1 cellular context compared by ENCODE assay signal in the genomic region with DNA sequence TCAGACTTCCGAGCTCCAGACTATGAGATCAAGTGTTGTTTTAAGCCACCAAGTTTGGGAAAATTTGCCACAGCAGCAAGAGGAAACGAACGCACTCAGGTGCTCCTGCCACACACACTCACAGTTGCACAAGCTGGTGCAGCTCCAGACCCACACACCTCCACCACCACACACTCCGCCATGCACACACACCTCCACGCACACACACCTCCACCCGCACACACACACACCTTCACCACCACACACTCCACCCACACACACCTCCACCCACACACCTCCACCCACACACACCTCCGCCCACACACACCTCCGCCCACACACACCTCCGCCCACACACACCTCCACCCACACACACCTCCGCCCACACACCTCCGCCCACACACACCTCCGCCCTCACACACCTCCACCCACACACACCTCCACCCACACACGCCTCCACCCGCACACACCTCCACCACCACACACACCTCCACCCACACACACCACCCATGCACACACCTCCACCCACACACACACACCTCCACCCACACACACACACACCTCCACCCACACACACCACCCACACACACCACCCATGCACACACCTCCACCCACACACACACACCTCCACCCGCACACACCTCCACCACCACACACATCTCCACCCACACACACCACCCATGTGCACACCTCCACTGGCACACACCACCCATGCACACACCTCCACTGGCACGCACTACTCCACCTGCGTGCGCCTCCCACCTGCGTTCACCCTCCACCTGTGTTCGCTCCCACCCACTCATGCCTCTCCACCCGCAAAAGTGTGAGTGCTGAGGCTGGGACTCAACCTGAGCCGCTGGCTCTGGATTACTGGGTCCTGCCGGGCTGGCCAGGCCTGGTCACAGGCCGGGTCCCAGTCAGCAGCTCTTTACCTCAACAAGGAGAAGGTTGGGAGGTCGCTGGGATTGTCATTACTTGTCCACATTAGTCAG.
TF ChIP-seq lines count a peak whose summit lies in the region.

No MANE protein-coding gene starts in this region.

TF ChIP-seq in H1, 55 proteins besides CTCF, POLR2A, EP300 and RAD21 (continued from another document):
- TF ChIP-seq GTF2F1 (IDR thresholded peaks at IDR 0.05; ENCODE audit: borderline replicate concordance, low read depth, low read length) = no peak
- TF ChIP-seq SP2 (IDR thresholded peaks at IDR 0.05; ENCODE audit: low read length) = no peak
- TF ChIP-seq KDM1A (IDR thresholded peaks at IDR 0.05; ENCODE audit: borderline replicate concordance, low read length) = no peak
- no peak for TF ChIP-seq RXRA (IDR thresholded peaks at IDR 0.05; ENCODE audit: insufficient read depth, low read depth, low read length)
- TF ChIP-seq, protein P1, sequence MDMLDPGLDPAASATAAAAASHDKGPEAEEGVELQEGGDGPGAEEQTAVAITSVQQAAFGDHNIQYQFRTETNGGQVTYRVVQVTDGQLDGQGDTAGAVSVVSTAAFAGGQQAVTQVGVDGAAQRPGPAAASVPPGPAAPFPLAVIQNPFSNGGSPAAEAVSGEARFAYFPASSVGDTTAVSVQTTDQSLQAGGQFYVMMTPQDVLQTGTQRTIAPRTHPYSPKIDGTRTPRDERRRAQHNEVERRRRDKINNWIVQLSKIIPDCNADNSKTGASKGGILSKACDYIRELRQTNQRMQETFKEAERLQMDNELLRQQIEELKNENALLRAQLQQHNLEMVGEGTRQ (IDR thresholded peaks at IDR 0.05; ENCODE audit: low read length) = no peak
- TF ChIP-seq RNF2 (IDR thresholded peaks at IDR 0.05; ENCODE audit: borderline replicate concordance, low read depth, low read length, missing control alignments, poor library complexity, severe bottlenecking) = no peak
- TF ChIP-seq NRF1 (IDR thresholded peaks at IDR 0.05; ENCODE audit: low read depth, low read length) = no peak
- no peak for TF ChIP-seq KDM4A (IDR thresholded peaks at IDR 0.05; ENCODE audit: low read depth, low read length, severe bottlenecking)
- no peak for TF ChIP-seq SRF (IDR thresholded peaks at IDR 0.05; ENCODE audit: low read depth, low read length)
- no peak for TF ChIP-seq SAP30 (IDR thresholded peaks at IDR 0.05; ENCODE audit: insufficient read depth, insufficient replicate concordance, low read length)
- no peak for TF ChIP-seq NANOG (IDR thresholded peaks at IDR 0.05; ENCODE audit: insufficient read depth, low read depth, low read length, poor library complexity, severe bottlenecking)
